Comparison of ENCODE assay signal across 9 cellular contexts in the genomic region with DNA sequence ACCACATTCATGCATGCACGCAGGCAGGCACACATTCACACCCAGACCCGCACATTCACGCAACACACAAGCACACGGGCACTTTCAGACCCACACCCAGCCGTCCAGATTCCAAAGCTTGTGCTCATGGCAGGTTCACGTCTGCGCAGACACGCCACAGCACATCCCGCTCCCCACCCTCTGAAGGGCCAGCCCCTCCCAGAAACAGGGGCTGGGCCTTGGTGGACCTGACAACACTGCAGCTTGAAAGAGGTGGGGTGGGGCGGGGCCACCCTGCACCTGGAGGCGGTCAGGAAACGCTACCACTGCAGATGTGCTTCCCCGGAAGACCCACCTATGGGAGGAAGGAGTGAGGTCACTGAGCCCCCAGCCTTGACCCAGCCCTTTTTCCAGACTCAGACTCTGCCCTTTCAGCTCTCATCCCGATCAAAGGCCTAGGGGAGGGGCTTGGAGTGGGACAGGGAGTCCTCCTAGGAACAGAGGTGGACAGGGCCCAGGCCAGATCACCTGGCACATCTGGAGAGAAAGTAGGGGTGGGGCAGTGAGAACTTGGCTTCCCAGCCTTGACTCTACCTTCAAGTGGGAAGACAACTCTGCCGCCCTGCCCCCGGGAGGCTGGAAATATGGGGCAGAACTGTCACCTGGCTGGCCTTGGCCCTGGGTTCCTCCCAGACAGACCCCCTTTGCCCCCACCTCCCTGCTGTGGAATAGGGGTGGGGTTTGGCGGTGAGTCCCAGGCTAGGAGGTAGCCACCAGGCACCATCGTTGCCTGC. TPM values are rescaled to one million over a fixed set of nuclear protein-coding genes. Genes with fewer than 3 reads are reported as not detected.
DNase-seq lines count a peak whose midpoint lies in the region; ATAC-seq, FAIRE-seq and TF ChIP-seq lines count a peak whose summit lies in the region.
"Had no signal": no experiment of that assay in that cellular context is flagged by ENCODE, and none has a peak within 500 bp of the region (broad histone marks: within the 10 kb centered on the region; RNA-seq: fewer than 3 reads in every experiment).

No MANE protein-coding gene starts in this region.

- H3K79me2 ChIP-seq in K562 (ENCODE audit: control insufficient read depth, insufficient read depth, low read length) = no peaks in the 10 kb centered on the region

- peak overlapping the region in 1 of 2 experiments; percentile 11; a peak in 2 of 4 replicates for H3K9ac ChIP-seq in K562 (ENCODE audit: insufficient read depth in 1 of 2, low read depth in 2 of 2, low read length in 2 of 2)

- 37% methylated on average over 14 of the region's 18 CpGs for WGBS in K562 (ENCODE audit: insufficient coverage, low coverage, missing lambda C conversion rate)

- BruUV-seq in K562 (replicated peaks; lab: Mats Ljungman, UMichigan) = no TSS peak

- TF ChIP-seq RAD21 in K562 (CRISPR knock-in tag; conservative IDR thresholded peaks at IDR 0.05 in 1 of 2, IDR thresholded peaks at IDR 0.05 in 1 of 2) = no peak

- TF ChIP-seq CTCF in right atrium auricular region (IDR thresholded peaks at IDR 0.05) (no peak), K562 (IDR thresholded peaks at IDR 0.05 in 2 of 3, conservative IDR thresholded peaks at IDR 0.05 in 1 of 3; ENCODE audit: insufficient read depth in 2 of 3, low read depth in 1 of 3, low read length in 3 of 3) (no peak), GM20000 (IDR thresholded peaks at IDR 0.05; ENCODE audit: extremely low read depth, missing control alignments) (no peak)

- no peak overlapping the region for H3K4me3 ChIP-seq in right atrium auricular region
- H3K4me3 ChIP-seq in K562 = no peak overlapping the region

- no peaks in the 10 kb centered on the region for H3K9me1 ChIP-seq in K562 (ENCODE audit: control insufficient read depth, insufficient read depth, low read length)

- FAIRE-seq in K562 (lab: Jason Lieb, UNC) = peak; percentile 32

- in situ Hi-C loops in K562 (cut with MboI) = loop anchor here (5.0 kb wide), 1 partner anchor 63 kb away; no protein-coding TSS in a partner anchor

- no peaks in the 10 kb centered on the region for H3K27me3 ChIP-seq in right atrium auricular region
- no peaks in the 10 kb centered on the region for H3K27me3 ChIP-seq in K562 (ENCODE audit: control insufficient read depth in 2 of 2, insufficient read depth in 2 of 2, low read length in 2 of 2)

- no peaks in the 10 kb centered on the region for H4K20me1 ChIP-seq in K562 (replicated peaks; ENCODE audit: control insufficient read depth, insufficient read depth, low read length)

- peaks cover 5% of the 10 kb centered on the region for H3K36me3 ChIP-seq in right atrium auricular region
- H3K36me3 ChIP-seq in K562 (ENCODE audit: control insufficient read depth, insufficient read depth, low read length) = no peaks in the 10 kb centered on the region

- peaks cover 0 to 11% of the 10 kb centered on the region in 2 donors for H3K4me1 ChIP-seq in right atrium auricular region
- peaks cover 17 to 36% of the 10 kb centered on the region in 2 experiments for H3K4me1 ChIP-seq in K562 (replicated peaks in 1 of 2; ENCODE audit: control insufficient read depth in 2 of 2, insufficient read depth in 2 of 2, low read length in 2 of 2)

- H3K27ac ChIP-seq in right atrium auricular region (no peak overlapping the region), K562 (ENCODE audit: extremely low read depth, low read depth, low read length) (no peak overlapping the region)

- DNase-seq in Right ventricle myocardium inferior (ENCODE audit: missing footprints) = peak; percentile 65
- DNase-seq in right atrium auricular region (ENCODE audit: low spot score) = no peak
- DNase-seq in K562 (ENCODE audit: extremely low read depth in 1 of 4, low spot score in 3 of 4) = peak; percentile 67 to 80 (median 74)
- DNase-seq in left lobe of liver (ENCODE audit: low spot score) = no peak
- no peak for DNase-seq in GM20000 (ENCODE audit: low spot score)
- DNase-seq in activated CD4-positive, CD25-positive, alpha-beta regulatory T cell (lab: John Stamatoyannopoulos, UW) = no peak
- no peak for DNase-seq in NCI-H2081 treated with DMSO at 0.1 percent for 48 hours (lab: John Stamatoyannopoulos, UW)

- H3K9me3 ChIP-seq in right atrium auricular region (no peaks in the 10 kb centered on the region), K562 (replicated peaks; ENCODE audit: control insufficient read depth, insufficient read depth, low read depth, low read length) (no peaks in the 10 kb centered on the region)

- TF ChIP-seq EP300 in K562 (IDR thresholded peaks at IDR 0.05; ENCODE audit: low read length) = no peak

- peak overlapping the region; percentile 45; the same call in 1 of the 2 replicates for H3K4me2 ChIP-seq in K562 (ENCODE audit: insufficient read depth, low read length)

- CTCF ChIA-PET in K562 (lab: Yijun Ruan, JAX; ENCODE audit: low intra/inter-chr PET ratio) = interaction anchor here (0.7 to 2.5 kb wide), 3 partner anchors 54 to 63 kb away, joined by 3 to 48 read pairs (median 5); no protein-coding TSS in a partner anchor

- H2AFZ ChIP-seq in K562 (ENCODE audit: low read depth, low read length) = peak overlapping the region; percentile 68

- intact Hi-C loops in Right ventricle myocardium inferior (cut with DNase I) (loop anchor here (1.0 kb wide), 1 partner anchor 62 kb away; no protein-coding TSS in a partner anchor), K562 (cut with micrococcal nuclease) (loop anchor here (1.0 to 10.0 kb wide), 4 partner anchors 16 to 158 kb away; no protein-coding TSS in a partner anchor)

- ATAC-seq in Right ventricle myocardium inferior = peak; percentile 29
- ATAC-seq in K562 = peak; percentile 82
- ATAC-seq in left lobe of liver = peak; percentile 38
- no peak for ATAC-seq in HG02885 (IDR thresholded peaks at IDR 0.05; ENCODE audit: poor library complexity, unreplicated experiment)

- POLR2A ChIA-PET in K562 (lab: Yijun Ruan, JAX) = interaction anchor here (0.5 to 1.1 kb wide), 6 partner anchors 10 to 135 kb away, joined by 3 to 6 read pairs (median 4); a partner anchor contains a TSS

- no peak for TF ChIP-seq POLR2A in K562 (conservative IDR thresholded peaks at IDR 0.05)

RNA-seq across cellular contexts. Expression of a gene that starts 11.0 kb away (rescaled TPM):
- total RNA-seq in Right ventricle myocardium inferior (7.8 TPM), right atrium auricular region (10 to 100 TPM; 15.4 to 16.2 TPM), K562 (2014; rRNA removed) (2.4 and 3.0 TPM in 2 replicates), K562 (2014; rRNA removed; fragmentation: Illumina TruSeq; extraction: Trizol) (0.26 and 0.69 TPM in 2 replicates), K562 (2015; rRNA removed; fragmentation: Illumina TruSeq; extraction: Trizol) (1.5 and 1.9 TPM in 2 replicates), K562 (2021) (1.9 and 2.4 TPM in 2 replicates), left lobe of liver (3.3 TPM)
- total RNA-seq in K562 (2011; cell fraction: chromatin; rRNA removed; ENCODE audit: low replicate concordance) = 2.3 and 6.4 TPM in 2 replicates
- 5.1 and 7.0 TPM in 2 replicates for total RNA-seq in K562 (2011; cell fraction: nucleolus; rRNA removed)
- 4.8 and 6.9 TPM in 2 replicates for total RNA-seq in K562 (2011; cell fraction: nucleoplasm; rRNA removed)
- polyA plus RNA-seq in K562 (2011; rRNA removed) (1.0 and 1.2 TPM in 2 replicates), K562 (2014; fragmentation: Illumina TruSeq; extraction: Trizol) (0.95 and 1.00 TPM in 2 replicates), K562 (2014; fragmentation: Nextera tagmentation; extraction: Ambion mirVana) (under 1 TPM; 0.10 to 0.39 TPM), K562 (2014; rRNA removed) (3.3 and 3.7 TPM in 2 replicates)
- polyA plus RNA-seq in K562 (2011; cell fraction: cytosol; rRNA removed) = 1.4 and 2.5 TPM in 2 replicates
- 0.88 and 1.4 TPM in 2 replicates for polyA plus RNA-seq in K562 (2011; cell fraction: nucleus; rRNA removed)
- 2.6 and 3.4 TPM in 2 replicates for polyA plus RNA-seq in K562 (2012)
- polyA minus RNA-seq in K562 (2011; rRNA and poly(A)+ RNA removed) = 0.57 and 1.1 TPM in 2 replicates
- polyA minus RNA-seq in K562 (2011; cell fraction: cytosol; rRNA and poly(A)+ RNA removed) = 1.8 and 2.3 TPM in 2 replicates
- 1.6 and 2.0 TPM in 2 replicates for polyA minus RNA-seq in K562 (2011; cell fraction: nucleus; rRNA and poly(A)+ RNA removed)

RNA-seq across cellular contexts. Expression of a gene that starts 12.0 kb away (rescaled TPM):
- total RNA-seq in Right ventricle myocardium inferior (11.7 TPM), right atrium auricular region (10 to 100 TPM; 24.7 to 35.1 TPM), K562 (2014; rRNA removed) (1.3 and 1.6 TPM in 2 replicates), K562 (2014; rRNA removed; fragmentation: Illumina TruSeq; extraction: Trizol) (0.57 and 0.76 TPM in 2 replicates), K562 (2015; rRNA removed; fragmentation: Illumina TruSeq; extraction: Trizol) (0.72 and 0.94 TPM in 2 replicates), K562 (2021) (2.6 and 3.0 TPM in 2 replicates), left lobe of liver (5.1 TPM)
- total RNA-seq in K562 (2011; cell fraction: chromatin; rRNA removed; ENCODE audit: low replicate concordance) = 17.5 and 38.2 TPM in 2 replicates
- 21.8 and 23.9 TPM in 2 replicates for total RNA-seq in K562 (2011; cell fraction: nucleolus; rRNA removed)
- total RNA-seq in K562 (2011; cell fraction: nucleoplasm; rRNA removed) = 14.6 and 17.6 TPM in 2 replicates
- polyA plus RNA-seq in K562 (2011; rRNA removed) (1.5 and 7.1 TPM in 2 replicates), K562 (2014; fragmentation: Illumina TruSeq; extraction: Trizol) (2.0 and 2.7 TPM in 2 replicates), K562 (2014; fragmentation: Nextera tagmentation; extraction: Ambion mirVana) (under 1 TPM in 1 of 2 experiments, not detected in 1; 0.03 TPM), K562 (2014; rRNA removed) (2.5 and 6.5 TPM in 2 replicates)
- polyA plus RNA-seq in K562 (2011; cell fraction: cytosol; rRNA removed) = 4.0 and 4.6 TPM in 2 replicates
- polyA plus RNA-seq in K562 (2011; cell fraction: nucleus; rRNA removed) = 28.3 and 44.3 TPM in 2 replicates
- 2.7 and 3.1 TPM in 2 replicates for polyA plus RNA-seq in K562 (2012)
- 0.63 and 1.1 TPM in 2 replicates for polyA minus RNA-seq in K562 (2011; rRNA and poly(A)+ RNA removed)
- 1.6 and 4.7 TPM in 2 replicates for polyA minus RNA-seq in K562 (2011; cell fraction: cytosol; rRNA and poly(A)+ RNA removed)
- polyA minus RNA-seq in K562 (2011; cell fraction: nucleus; rRNA and poly(A)+ RNA removed) = 2.6 and 5.1 TPM in 2 replicates

RNA-seq across cellular contexts. Expression of a gene that starts 14.3 kb away (rescaled TPM):
- total RNA-seq in Right ventricle myocardium inferior (192 TPM), right atrium auricular region (100 to 1,000 TPM; 234 to 256 TPM), K562 (2014; rRNA removed) (99.9 and 129 TPM in 2 replicates), K562 (2014; rRNA removed; fragmentation: Illumina TruSeq; extraction: Trizol) (14.3 and 17.9 TPM in 2 replicates), K562 (2015; rRNA removed; fragmentation: Illumina TruSeq; extraction: Trizol) (31.2 and 38.5 TPM in 2 replicates), K562 (2021) (166 and 177 TPM in 2 replicates), left lobe of liver (72.5 TPM)
- 41.8 and 117 TPM in 2 replicates for total RNA-seq in K562 (2011; cell fraction: chromatin; rRNA removed; ENCODE audit: low replicate concordance)
- 67.9 and 82.9 TPM in 2 replicates for total RNA-seq in K562 (2011; cell fraction: nucleolus; rRNA removed)
- total RNA-seq in K562 (2011; cell fraction: nucleoplasm; rRNA removed) = 49.6 and 59.9 TPM in 2 replicates
- polyA plus RNA-seq in K562 (2011; rRNA removed) (9.0 and 26.7 TPM in 2 replicates), K562 (2014; fragmentation: Illumina TruSeq; extraction: Trizol) (84.1 and 134 TPM in 2 replicates), K562 (2014; fragmentation: Nextera tagmentation; extraction: Ambion mirVana) (1 to 10 TPM; 6.4 to 8.2 TPM), K562 (2014; rRNA removed) (53.6 and 70.3 TPM in 2 replicates)
- 23.4 and 65.3 TPM in 2 replicates for polyA plus RNA-seq in K562 (2011; cell fraction: cytosol; rRNA removed)
- 24.8 and 58.9 TPM in 2 replicates for polyA plus RNA-seq in K562 (2011; cell fraction: nucleus; rRNA removed)
- polyA plus RNA-seq in K562 (2012) = 132 and 195 TPM in 2 replicates
- 9.3 and 17.2 TPM in 2 replicates for polyA minus RNA-seq in K562 (2011; rRNA and poly(A)+ RNA removed)
- 88.8 and 101 TPM in 2 replicates for polyA minus RNA-seq in K562 (2011; cell fraction: cytosol; rRNA and poly(A)+ RNA removed)
- polyA minus RNA-seq in K562 (2011; cell fraction: nucleus; rRNA and poly(A)+ RNA removed) = 20.8 and 31.1 TPM in 2 replicates

RNA-seq across cellular contexts. Expression of a gene that starts 35.2 kb away (rescaled TPM):
- total RNA-seq in Right ventricle myocardium inferior (18.1 TPM), right atrium auricular region (10 to 100 TPM; 27.1 to 43.3 TPM), K562 (2014; rRNA removed) (91.7 and 116 TPM in 2 replicates), K562 (2014; rRNA removed; fragmentation: Illumina TruSeq; extraction: Trizol) (85.0 and 90.4 TPM in 2 replicates), K562 (2015; rRNA removed; fragmentation: Illumina TruSeq; extraction: Trizol) (72.2 and 74.5 TPM in 2 replicates), K562 (2021) (80.6 and 82.6 TPM in 2 replicates), left lobe of liver (24.3 TPM)
- 92.4 and 177 TPM in 2 replicates for total RNA-seq in K562 (2011; cell fraction: chromatin; rRNA removed; ENCODE audit: low replicate concordance)
- total RNA-seq in K562 (2011; cell fraction: nucleolus; rRNA removed) = 104 and 115 TPM in 2 replicates
- total RNA-seq in K562 (2011; cell fraction: nucleoplasm; rRNA removed) = 81.6 and 114 TPM in 2 replicates
- polyA plus RNA-seq in K562 (2011; rRNA removed) (89.5 and 166 TPM in 2 replicates), K562 (2014; fragmentation: Illumina TruSeq; extraction: Trizol) (119 and 127 TPM in 2 replicates), K562 (2014; fragmentation: Nextera tagmentation; extraction: Ambion mirVana) (10 to 100 TPM in 1 of 2 experiments, 1 to 10 TPM in 1; 2.0 to 10.8 TPM), K562 (2014; rRNA removed) (96.7 and 98.3 TPM in 2 replicates)
- 96.2 and 122 TPM in 2 replicates for polyA plus RNA-seq in K562 (2011; cell fraction: cytosol; rRNA removed)
- 125 and 160 TPM in 2 replicates for polyA plus RNA-seq in K562 (2011; cell fraction: nucleus; rRNA removed)
- 75.6 and 85.4 TPM in 2 replicates for polyA plus RNA-seq in K562 (2012)
- polyA minus RNA-seq in K562 (2011; rRNA and poly(A)+ RNA removed) = 76.2 and 124 TPM in 2 replicates
- polyA minus RNA-seq in K562 (2011; cell fraction: cytosol; rRNA and poly(A)+ RNA removed) = 30.3 and 44.0 TPM in 2 replicates
- polyA minus RNA-seq in K562 (2011; cell fraction: nucleus; rRNA and poly(A)+ RNA removed) = 28.5 and 42.4 TPM in 2 replicates

RNA-seq across cellular contexts. Expression of a gene that starts 36.8 kb away (rescaled TPM):
- not detected for total RNA-seq in Right ventricle myocardium inferior
- not detected for total RNA-seq in right atrium auricular region
- total RNA-seq in K562 (2011; cell fraction: chromatin; rRNA removed; ENCODE audit: low replicate concordance) = 0.67 and 1.6 TPM in 2 replicates
- 0.33 and 0.39 TPM in 2 replicates for total RNA-seq in K562 (2011; cell fraction: nucleolus; rRNA removed)
- total RNA-seq in K562 (2011; cell fraction: nucleoplasm; rRNA removed) = 0.76 and 1.2 TPM in 2 replicates
- total RNA-seq in K562 (2014; rRNA removed) = not detected in 2 replicates
- not detected in 2 replicates for total RNA-seq in K562 (2014; rRNA removed; fragmentation: Illumina TruSeq; extraction: Trizol)
- not detected in 2 replicates for total RNA-seq in K562 (2015; rRNA removed; fragmentation: Illumina TruSeq; extraction: Trizol)
- total RNA-seq in K562 (2021) = not detected in 2 replicates
- polyA plus RNA-seq in K562 (2011; rRNA removed) = 0.30 and 0.56 TPM in 2 replicates
- polyA plus RNA-seq in K562 (2011; cell fraction: cytosol; rRNA removed) = 0.13 and 0.21 TPM in 2 replicates
- 0.72 and 1.1 TPM in 2 replicates for polyA plus RNA-seq in K562 (2011; cell fraction: nucleus; rRNA removed)
- polyA plus RNA-seq in K562 (2012) = 0.09 and 0.11 TPM in 2 replicates
- 0.07 TPM in 1 of 2 replicates, not detected in the other for polyA plus RNA-seq in K562 (2014; fragmentation: Illumina TruSeq; extraction: Trizol)
- polyA plus RNA-seq in K562 (2014; fragmentation: Nextera tagmentation; extraction: Ambion mirVana) = under 1 TPM; 0.06 to 0.17 TPM
- not detected in 2 replicates for polyA plus RNA-seq in K562 (2014; rRNA removed)
- polyA minus RNA-seq in K562 (2011; rRNA and poly(A)+ RNA removed) = 0.14 and 0.24 TPM in 2 replicates
- polyA minus RNA-seq in K562 (2011; cell fraction: cytosol; rRNA and poly(A)+ RNA removed) = not detected in 2 replicates
- not detected in 2 replicates for polyA minus RNA-seq in K562 (2011; cell fraction: nucleus; rRNA and poly(A)+ RNA removed)
- not detected for total RNA-seq in left lobe of liver
- total RNA-seq: epithelial cell of proximal tubule had no signal

Comparison
In these comparisons a context has a peak if more than half of its experiments do, and no peak if none do; other contexts are left out.
1. DNase-seq: peak in Right ventricle myocardium inferior (single experiment) and K562 (4 of 4); none in right atrium auricular region (single experiment), left lobe of liver (single experiment), GM20000 (single experiment), activated CD4-positive, CD25-positive, alpha-beta regulatory T cell (0 of 4) and NCI-H2081 treated with DMSO at 0.1 percent for 48 hours (single experiment).